10 cellular contexts compared by ENCODE assay signal in genomic region chr17:50564916-50565315, GRCh38. TPM values are rescaled to one million over a fixed set of nuclear protein-coding genes. Genes with fewer than 3 reads are reported as not detected.
DNase-seq lines count a peak whose midpoint lies in the region; ATAC-seq and TF ChIP-seq lines count a peak whose summit lies in the region.
"Had no signal": no experiment of that assay in that cellular context is flagged by ENCODE, and none has a peak within 500 bp of the region (broad histone marks: within the 10 kb centered on the region; RNA-seq: fewer than 3 reads in every experiment).

No MANE protein-coding gene starts in this region.

- H3K9ac ChIP-seq in IMR-90 (ENCODE audit: low read depth, low read length), result no peak overlapping the region

- no peak overlapping the region for H3K56ac ChIP-seq in IMR-90 (ENCODE audit: extremely low read depth, insufficient read depth, low read length)

- H3K36me3 ChIP-seq in IMR-90 (ENCODE audit: control insufficient read depth, insufficient read depth, low read length), result no peaks in the 10 kb centered on the region

- ATAC-seq in IMR-90 (ENCODE audit: low read depth), result peak; percentile 31
- ATAC-seq in HG03280 (IDR thresholded peaks at IDR 0.05; ENCODE audit: unreplicated experiment), result no peak
- ATAC-seq in GM19035 (IDR thresholded peaks at IDR 0.05; ENCODE audit: unreplicated experiment), result no peak

- H3K4me1 ChIP-seq in IMR-90 (ENCODE audit: control insufficient read depth, insufficient read depth, low read length), result peaks cover 7% of the 10 kb centered on the region; the same call in 1 of the 2 replicates

- H3K4me2 ChIP-seq in IMR-90 (ENCODE audit: low read depth, low read length), result peak overlapping the region; percentile 12; the same call in 1 of the 2 replicates

- no peak overlapping the region for H3K18ac ChIP-seq in IMR-90 (ENCODE audit: low read depth, low read length)

- H2BK5ac ChIP-seq in IMR-90 (ENCODE audit: low read depth, low read length, poor library complexity, severe bottlenecking), result no peak overlapping the region

- TF ChIP-seq RAD21 in IMR-90 (IDR thresholded peaks at IDR 0.05; ENCODE audit: low read length), result no peak

- TF ChIP-seq POLR2A in IMR-90 (IDR thresholded peaks at IDR 0.05; ENCODE audit: low read depth, low read length), result no peak

- H3K79me1 ChIP-seq in IMR-90 (ENCODE audit: low read depth in 1 of 2, low read length in 2 of 2), result no peaks in the 10 kb centered on the region

- in situ Hi-C loops in IMR-90 (cut with MboI; ENCODE audit: low sequenced_read_pairs), result loop anchor here (5.0 kb wide), 1 partner anchor 47 kb away; no protein-coding TSS in a partner anchor

- H3K9me3 ChIP-seq in IMR-90 (ENCODE audit: control insufficient read depth, insufficient read depth, low read length), result no peaks in the 10 kb centered on the region

- peak overlapping the region; percentile 33 for H2AK9ac ChIP-seq in IMR-90 (replicated peaks; ENCODE audit: low read depth, low read length, poor library complexity)

- DNase-seq in AG09319 (ENCODE audit: extremely low read depth, low read depth) (peak; percentile 83), IMR-90 (peak; percentile 56), mucosa of gallbladder (ENCODE audit: low spot score) (peak; percentile 49), inferior parietal cortex (ENCODE audit: extremely low spot score) (no peak), NCI-H146 treated with DMSO at 0.1 percent for 48 hours (lab: John Stamatoyannopoulos, UW; ENCODE audit: unreplicated experiment) (no peak)
- DNase-seq: hippocampal formation; stimulated activated CD4-positive, alpha-beta T cell treated with anti-CD3 and anti-CD28 coated beads, Interleukin-1b, Interleukin-23, amount 100 ng/mL, for 48 hours had no signal

- H3K27ac ChIP-seq in IMR-90 (ENCODE audit: insufficient read depth, low read length) (no peak overlapping the region), cingulate gyrus (ENCODE audit: low read depth, low read length) (peak overlapping the region; percentile 39)

- no peak overlapping the region for H3K4ac ChIP-seq in IMR-90 (ENCODE audit: low read depth, low read length)

- TF ChIP-seq CTCF in AG09319 (IDR thresholded peaks at IDR 0.05; ENCODE audit: low read depth, low read length) (no peak), IMR-90 (conservative IDR thresholded peaks at IDR 0.05; ENCODE audit: low read depth, low read length) (no peak)

- 0 out of 2 replicates have a peak overlapping the region, but pooled peaks have one; percentile 51 for H2AK5ac ChIP-seq in IMR-90 (ENCODE audit: low read depth, low read length)

- peaks cover 83% of the 10 kb centered on the region for H3K27me3 ChIP-seq in IMR-90 (ENCODE audit: control insufficient read depth, insufficient read depth, low read length)

- CTCF ChIA-PET in IMR-90 (lab: Yijun Ruan, JAX), result no interaction called here

- H2BK120ac ChIP-seq in IMR-90 (ENCODE audit: low read depth, low read length), result no peak overlapping the region

- intact Hi-C loops in IMR-90 (cut with micrococcal nuclease), result no loop called here

- H2BK20ac ChIP-seq in IMR-90 (ENCODE audit: low read depth, low read length), result no peak overlapping the region

- POLR2A ChIA-PET in IMR-90 (lab: Charles Lee; ENCODE audit: unreplicated experiment), result no interaction called here

- no peak overlapping the region for H4K91ac ChIP-seq in IMR-90 (ENCODE audit: insufficient read depth, low read depth, low read length)

- no peak overlapping the region for H3K23ac ChIP-seq in IMR-90 (ENCODE audit: low read depth, low read length)

- WGBS in IMR-90 (ENCODE audit: extremely low coverage in 2 of 2, insufficient read length in 1 of 2), 2 experiments, result 8% methylated on average over 5 of the region's 19 CpGs; no CpG with 5 or more reads in 1 of the 2 experiments

- 0 out of 2 replicates have a peak, but pooled peaks cover under 1% of the 10 kb centered on the region for H3K9me1 ChIP-seq in IMR-90 (ENCODE audit: insufficient read depth, low read length)

- no peak overlapping the region for H4K5ac ChIP-seq in IMR-90 (ENCODE audit: low read depth, low read length)

- no peak overlapping the region for H3K4me3 ChIP-seq in IMR-90 (ENCODE audit: insufficient read depth, low read depth, low read length)

- no peak overlapping the region for H2BK15ac ChIP-seq in IMR-90 (ENCODE audit: low read depth, low read length)

- BruUV-seq in IMR-90 (replicated peaks; lab: Mats Ljungman, UMichigan), result no TSS peak

- peaks cover 3% of the 10 kb centered on the region; the same call in 1 of the 2 replicates for H4K20me1 ChIP-seq in IMR-90 (ENCODE audit: insufficient read depth, low read length)

- dilution Hi-C loops in IMR-90 (cut with HindIII; ENCODE audit: low sequenced_read_pairs, unreplicated experiment), result no loop called here

- H4K8ac ChIP-seq in IMR-90 (ENCODE audit: low read depth in 2 of 2, low read length in 2 of 2), result 0 out of 4 replicates have a peak overlapping the region, but pooled peaks of 1 of the 2 experiments have one; percentile 5

- H2AFZ ChIP-seq in IMR-90 (replicated peaks; ENCODE audit: low read length, poor library complexity), result peak overlapping the region; percentile 54

- no peak overlapping the region for H3K14ac ChIP-seq in IMR-90 (replicated peaks; ENCODE audit: low read depth, low read length)

TF ChIP-seq in IMR-90, 13 proteins besides CTCF, POLR2A, EP300 and RAD21:
- TF ChIP-seq MAFK (IDR thresholded peaks at IDR 0.05; ENCODE audit: low read depth, low read length) (no peak), NFE2L2 (IDR thresholded peaks at IDR 0.05; ENCODE audit: low read depth, low read length) (no peak), CHD1 (IDR thresholded peaks at IDR 0.05; ENCODE audit: low read depth, low read length) (no peak), MXI1 (IDR thresholded peaks at IDR 0.05; ENCODE audit: borderline replicate concordance, low read depth, low read length) (no peak), SMC3 (IDR thresholded peaks at IDR 0.05; ENCODE audit: low read depth, low read length) (no peak), CEBPB (IDR thresholded peaks at IDR 0.05; ENCODE audit: low read depth, low read length) (no peak), RFX5 (IDR thresholded peaks at IDR 0.05; ENCODE audit: low read depth, low read length) (no peak), FOS (IDR thresholded peaks at IDR 0.05; ENCODE audit: low read depth, low read length) (no peak), MAZ (IDR thresholded peaks at IDR 0.05; ENCODE audit: borderline replicate concordance, low read depth, low read length) (no peak), RCOR1 (IDR thresholded peaks at IDR 0.05; ENCODE audit: insufficient replicate concordance, low read length) (no peak), ELK1 (IDR thresholded peaks at IDR 0.05; ENCODE audit: borderline replicate concordance, low read depth, low read length) (no peak), BHLHE40 (IDR thresholded peaks at IDR 0.05; ENCODE audit: low read depth, low read length) (no peak)
- TF ChIP-seq, protein P1, sequence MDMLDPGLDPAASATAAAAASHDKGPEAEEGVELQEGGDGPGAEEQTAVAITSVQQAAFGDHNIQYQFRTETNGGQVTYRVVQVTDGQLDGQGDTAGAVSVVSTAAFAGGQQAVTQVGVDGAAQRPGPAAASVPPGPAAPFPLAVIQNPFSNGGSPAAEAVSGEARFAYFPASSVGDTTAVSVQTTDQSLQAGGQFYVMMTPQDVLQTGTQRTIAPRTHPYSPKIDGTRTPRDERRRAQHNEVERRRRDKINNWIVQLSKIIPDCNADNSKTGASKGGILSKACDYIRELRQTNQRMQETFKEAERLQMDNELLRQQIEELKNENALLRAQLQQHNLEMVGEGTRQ (IDR thresholded peaks at IDR 0.05; ENCODE audit: low read depth, low read length), result no peak
TF ChIP-seq in IMR-90: peak in this region for 0.

RNA-seq across cellular contexts. Expression of gene CACNA1G, which starts 4.4 kb away (rescaled TPM):
- under 0.01 TPM in 1 of 2 replicates, not detected in the other for total RNA-seq in IMR-90 (2012; rRNA removed)
- 0.03 TPM in 2 replicates for polyA plus RNA-seq in IMR-90 (2012; rRNA removed)
- 0.08 TPM in 1 of 2 replicates, not detected in the other for polyA plus RNA-seq in IMR-90 (2012; cell fraction: cytosol; rRNA removed)
- 0.08 and 0.10 TPM in 2 replicates for polyA plus RNA-seq in IMR-90 (2012; cell fraction: nucleus; rRNA removed; ENCODE audit: low replicate concordance)
- total RNA-seq in mucosa of gallbladder, result 0.26 TPM

RNA-seq across cellular contexts. Expression of gene SPATA20, which starts 17.9 kb away (rescaled TPM):
- 15.6 and 17.0 TPM in 2 replicates for total RNA-seq in IMR-90 (2012; rRNA removed)
- polyA plus RNA-seq in IMR-90 (2012; rRNA removed), result 31.9 and 35.0 TPM in 2 replicates
- 22.4 and 29.6 TPM in 2 replicates for polyA plus RNA-seq in IMR-90 (2012; cell fraction: cytosol; rRNA removed)
- 207 and 453 TPM in 2 replicates for polyA plus RNA-seq in IMR-90 (2012; cell fraction: nucleus; rRNA removed; ENCODE audit: low replicate concordance)
- total RNA-seq in mucosa of gallbladder, result 70.0 TPM

RNA-seq across cellular contexts. Expression of gene EPN3, which starts 32.4 kb away (rescaled TPM):
- total RNA-seq in IMR-90 (2012; rRNA removed) (not detected in 2 replicates), mucosa of gallbladder (92.7 TPM)
- polyA plus RNA-seq in IMR-90 (2012; rRNA removed), result 0.09 TPM in 1 of 2 replicates, not detected in the other
- 0.07 TPM in 1 of 2 replicates, not detected in the other for polyA plus RNA-seq in IMR-90 (2012; cell fraction: cytosol; rRNA removed)
- polyA plus RNA-seq in IMR-90 (2012; cell fraction: nucleus; rRNA removed; ENCODE audit: low replicate concordance), result 0.07 TPM in 1 of 2 replicates, not detected in the other

RNA-seq across cellular contexts. Expression of gene MYCBPAP, which starts 56.7 kb away (rescaled TPM):
- total RNA-seq in IMR-90 (2012; rRNA removed), result under 0.01 and 0.18 TPM in 2 replicates
- 0.17 and 0.30 TPM in 2 replicates for polyA plus RNA-seq in IMR-90 (2012; rRNA removed)
- polyA plus RNA-seq in IMR-90 (2012; cell fraction: cytosol; rRNA removed), result 0.07 and 0.42 TPM in 2 replicates
- 0.82 and 2.1 TPM in 2 replicates for polyA plus RNA-seq in IMR-90 (2012; cell fraction: nucleus; rRNA removed; ENCODE audit: low replicate concordance)
- 4.6 TPM for total RNA-seq in mucosa of gallbladder

Comparison
In these comparisons a context has a peak if more than half of its experiments do, and no peak if none do; other contexts are left out.
1. DNase-seq: peak in AG09319 (single experiment), IMR-90 (single experiment) and mucosa of gallbladder (single experiment); none in inferior parietal cortex (single experiment) and NCI-H146 treated with DMSO at 0.1 percent for 48 hours (single experiment).
2. RNA of gene EPN3, which starts 32.4 kb away (total RNA-seq): 92.7 TPM in mucosa of gallbladder (single experiment); not detected in IMR-90; every median in the first group is over 10 times any median in the second.